Comparison of ENCODE assay signal across 8 cellular contexts in the genomic region with DNA sequence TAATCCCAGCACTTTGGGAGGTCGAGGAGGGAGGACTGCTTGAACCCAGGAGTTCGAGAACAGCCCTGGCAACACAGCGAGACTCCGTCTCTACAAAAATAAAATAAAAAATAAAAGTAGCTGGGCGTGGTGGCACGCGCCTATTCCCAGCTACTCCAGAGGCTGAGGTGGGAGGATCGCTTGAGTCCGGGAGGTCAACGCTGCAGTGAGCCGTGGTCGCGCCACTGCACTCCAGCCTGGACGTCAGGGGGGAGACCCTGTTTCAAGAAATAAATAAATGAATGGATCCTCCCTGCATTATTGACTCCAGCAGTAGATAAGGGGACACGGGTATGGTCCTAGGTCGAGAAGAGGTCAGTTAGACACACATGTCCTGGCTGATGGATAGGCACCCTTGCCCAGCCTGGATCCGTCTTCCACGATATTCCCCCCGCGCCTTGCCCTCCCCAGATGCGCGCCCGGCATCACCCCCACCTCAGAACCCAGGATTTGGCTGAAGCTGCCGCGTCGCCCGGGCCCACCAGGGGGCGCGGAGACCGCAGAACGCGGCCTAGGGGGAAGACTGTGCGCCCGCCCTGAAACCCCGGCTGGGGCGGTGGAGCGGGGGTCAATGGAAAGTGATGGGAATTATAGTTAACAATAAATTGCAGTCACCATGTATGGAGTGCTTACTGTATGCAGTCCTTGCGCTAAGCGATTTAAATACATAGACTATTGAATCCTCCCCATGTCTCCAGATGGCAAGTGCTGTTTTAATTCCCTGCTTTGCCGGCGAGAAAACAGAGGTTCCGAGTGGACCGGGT. TPM values are rescaled to one million over a fixed set of nuclear protein-coding genes. Genes with fewer than 3 reads are reported as not detected.
A peak's percentile ranks its signal among the peaks of the same experiment; 100 is the strongest.
DNase-seq lines count a peak whose midpoint lies in the region; ATAC-seq and TF ChIP-seq lines count a peak whose summit lies in the region.

No MANE protein-coding gene starts in this region.

- intact Hi-C loops in CD14-positive monocyte (cut with micrococcal nuclease), result loop anchor here (1.0 to 2.0 kb wide), 2 partner anchors 17 to 19 kb away; no protein-coding TSS in a partner anchor

- ATAC-seq in HG03159 (IDR thresholded peaks at IDR 0.05; ENCODE audit: unreplicated experiment), result no peak

- H3K9me3 Mint-ChIP-seq in CD14-positive monocyte, result no peaks in the 10 kb centered on the region

- peaks cover 3 to 7% (median 5%) of the 10 kb centered on the region in 3 donors for H3K27me3 Mint-ChIP-seq in CD14-positive monocyte (ENCODE audit: low read depth in 3 of 3)

- peaks cover 3% of the 10 kb centered on the region for H3K36me3 ChIP-seq in H7 (replicated peaks; ENCODE audit: control insufficient read depth, insufficient read depth, low read length)

- peak overlapping the region; percentile 93 to 97 (median 96) for H3K27ac Mint-ChIP-seq in CD14-positive monocyte

- peak overlapping the region; percentile 87 to 93 for H3K4me3 Mint-ChIP-seq in CD14-positive monocyte

- H3K4me1 Mint-ChIP-seq in CD14-positive monocyte, result peaks cover 45% of the 10 kb centered on the region

- no peaks in the 10 kb centered on the region; the same call in 1 of the 2 replicates for H3K27me3 ChIP-seq in H7 (ENCODE audit: control insufficient read depth, insufficient read depth, low read length)

- H3K4me3 ChIP-seq in H7 (ENCODE audit: insufficient read depth, low read depth, low read length) (peak overlapping the region; percentile 54), choroid plexus epithelial cell (ENCODE audit: low read depth, low read length) (peak overlapping the region; percentile 70)

- peaks cover 3 to 4% of the 10 kb centered on the region in 2 donors for H3K36me3 Mint-ChIP-seq in CD14-positive monocyte

- TF ChIP-seq CTCF in CD14-positive monocyte (IDR thresholded peaks at IDR 0.05), result peak; percentile 99
- peak; percentile 91 for TF ChIP-seq CTCF in choroid plexus epithelial cell (conservative IDR thresholded peaks at IDR 0.05; ENCODE audit: low read depth, low read length)

- peak; percentile 73 for DNase-seq in CD14-positive monocyte (ENCODE audit: low spot score)
- DNase-seq in H7, result peak; percentile 96
- DNase-seq in NCI-H2196 (lab: John Stamatoyannopoulos, UW; ENCODE audit: unreplicated experiment), result peak; percentile 89
- DNase-seq in activated CD4-positive, CD25-positive, alpha-beta regulatory T cell treated with anti-CD3 and anti-CD28 coated beads, Interleukin-2, amount 50 U/mL, for 72 hours, result peak; percentile 88
- DNase-seq in choroid plexus epithelial cell (ENCODE audit: low read depth), result peak; percentile 82
- DNase-seq in kidney tubule cell (ENCODE audit: low spot score), result peak; percentile 79
- DNase-seq in stimulated activated CD4-positive, alpha-beta T cell treated with anti-CD3 and anti-CD28 coated beads, Interleukin-1b, Interleukin-23, amount 100 ng/mL, for 1 hour (ENCODE audit: low read depth in 2 of 2), result peak; percentile 55 to 76

RNA-seq across cellular contexts. Expression of gene HOOK2, which starts 2.1 kb away (rescaled TPM):
- polyA plus RNA-seq in CD14-positive monocyte, result 1 to 10 TPM in 1 of 2 donors, under 1 TPM in 1; 0.55 to 1.1 TPM
- total RNA-seq in H7 (2014; rRNA removed; shearing (Covaris generic)), result 15.4 and 30.4 TPM in 2 replicates

RNA-seq across cellular contexts. Expression of gene JUNB, which starts 13.9 kb away (rescaled TPM):
- 1,000 to 10,000 TPM; 1,279 to 1,468 TPM for polyA plus RNA-seq in CD14-positive monocyte
- 10.0 and 22.6 TPM in 2 replicates for total RNA-seq in H7 (2014; rRNA removed; shearing (Covaris generic))

RNA-seq across cellular contexts. Expression of gene PRDX2, which starts 24.2 kb away (rescaled TPM):
- 10 to 100 TPM; 46.7 to 71.5 TPM for polyA plus RNA-seq in CD14-positive monocyte
- total RNA-seq in H7 (2014; rRNA removed; shearing (Covaris generic)), result 508 and 571 TPM in 2 replicates

RNA-seq across cellular contexts. Expression of gene THSD8, which starts 24.5 kb away (rescaled TPM):
- polyA plus RNA-seq in CD14-positive monocyte, result 1 to 10 TPM in 1 of 2 donors, not detected in 1; 4.0 TPM
- total RNA-seq in H7 (2014; rRNA removed; shearing (Covaris generic)), result not detected in 2 replicates

RNA-seq across cellular contexts. Expression of gene BEST2, which starts 25.8 kb away (rescaled TPM):
- polyA plus RNA-seq in CD14-positive monocyte, result not detected
- 0.37 and 1.5 TPM in 2 replicates for total RNA-seq in H7 (2014; rRNA removed; shearing (Covaris generic))
